In the genomic region with DNA sequence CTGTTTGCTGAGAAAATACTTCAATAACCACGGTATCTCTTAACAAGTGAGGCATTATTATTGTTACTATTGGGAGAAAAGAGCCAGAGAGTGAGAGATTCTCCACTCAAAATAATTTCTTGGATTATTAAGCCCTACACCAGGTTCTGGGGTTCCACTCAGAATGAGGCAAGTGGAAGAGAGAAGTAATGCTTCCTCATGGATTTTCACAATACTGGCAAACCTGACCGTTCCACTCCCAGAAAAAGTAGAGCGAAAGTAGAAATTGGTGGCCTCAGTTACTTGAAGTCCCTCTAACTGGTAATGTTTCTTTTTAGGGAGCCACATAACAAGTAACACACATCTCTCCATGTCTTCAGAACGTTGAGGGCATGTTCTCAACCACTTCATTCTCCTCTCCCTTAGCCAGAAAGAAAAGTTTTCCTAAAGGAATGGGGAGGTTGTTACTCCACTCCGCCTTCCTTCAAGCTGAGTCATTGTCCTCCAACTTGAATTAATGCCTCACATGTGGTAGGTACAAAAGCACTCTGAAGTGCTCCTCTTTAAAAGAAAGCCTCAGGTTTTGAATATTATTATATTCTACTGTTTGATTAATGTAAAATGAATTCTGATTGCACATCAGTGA, we compare ENCODE assay signal across 8 cellular contexts. TPM values are rescaled to one million over a fixed set of nuclear protein-coding genes. Genes with fewer than 3 reads are reported as not detected.
DNase-seq lines count a peak whose midpoint lies in the region; ATAC-seq and TF ChIP-seq lines count a peak whose summit lies in the region.

No MANE protein-coding gene starts in this region.

- H3K27me3 Mint-ChIP-seq in natural killer cell treated with Interleukin-12 subunit alpha and Interleukin-12 subunit beta and Interleukin-15 and Interleukin-18, amount 100 ng/mL, for 72 hours = no peaks in the 10 kb centered on the region

- H3K4me3 Mint-ChIP-seq in natural killer cell treated with Interleukin-12 subunit alpha and Interleukin-12 subunit beta and Interleukin-15 and Interleukin-18, amount 100 ng/mL, for 72 hours = peak overlapping the region; percentile 90

- H3K4me3 ChIP-seq in coronary artery = peak overlapping the region; percentile 76

- H3K27ac ChIP-seq in coronary artery = peak overlapping the region; percentile 92 to 96

- no peak for TF ChIP-seq CTCF in coronary artery (IDR thresholded peaks at IDR 0.05)

- DNase-seq in DMS 273 (lab: John Stamatoyannopoulos, UW; ENCODE audit: unreplicated experiment) (peak; percentile 69), DMS 273 treated with DMSO at 0.1 percent for 48 hours (lab: John Stamatoyannopoulos, UW) (no peak), NCI-H69 (lab: John Stamatoyannopoulos, UW) (peak; percentile 31), coronary artery (ENCODE audit: low spot score) (no peak)
- no peak for DNase-seq in natural killer cell treated with Interleukin-12 subunit alpha and Interleukin-12 subunit beta and Interleukin-15 and Interleukin-18, amount 100 ng/mL, for 72 hours (ENCODE audit: low spot score)
- DNase-seq in activated CD4-positive, alpha-beta T cell treated with anti-CD3 and anti-CD28 coated beads for 4 hours = no peak

- no peaks in the 10 kb centered on the region for H3K9me3 Mint-ChIP-seq in natural killer cell treated with Interleukin-12 subunit alpha and Interleukin-12 subunit beta and Interleukin-15 and Interleukin-18, amount 100 ng/mL, for 72 hours

- H3K4me1 Mint-ChIP-seq in natural killer cell treated with Interleukin-12 subunit alpha and Interleukin-12 subunit beta and Interleukin-15 and Interleukin-18, amount 100 ng/mL, for 72 hours (ENCODE audit: low read depth in 2 of 2) = peaks cover 23 to 28% of the 10 kb centered on the region in 2 donors

- no peaks in the 10 kb centered on the region for H3K36me3 Mint-ChIP-seq in natural killer cell treated with Interleukin-12 subunit alpha and Interleukin-12 subunit beta and Interleukin-15 and Interleukin-18, amount 100 ng/mL, for 72 hours

- no peak for ATAC-seq in natural killer cell treated with Interleukin-12 subunit alpha and Interleukin-12 subunit beta and Interleukin-15 and Interleukin-18, amount 100 ng/mL, for 72 hours
- ATAC-seq in HG02852 (IDR thresholded peaks at IDR 0.05; ENCODE audit: unreplicated experiment) (no peak), GM18909 (IDR thresholded peaks at IDR 0.05; ENCODE audit: poor library complexity, unreplicated experiment) (no peak)

- H3K27ac Mint-ChIP-seq in natural killer cell treated with Interleukin-12 subunit alpha and Interleukin-12 subunit beta and Interleukin-15 and Interleukin-18, amount 100 ng/mL, for 72 hours = peak overlapping the region; percentile 73 to 75

RNA-seq across cellular contexts. Expression of gene BAG2, which starts 1.9 kb away (rescaled TPM):
- 1 to 10 TPM; 3.3 to 6.9 TPM for total RNA-seq in natural killer cell treated with Interleukin-12 subunit alpha and Interleukin-12 subunit beta and Interleukin-15 and Interleukin-18, amount 100 ng/mL, for 72 hours

RNA-seq across cellular contexts. Expression of gene RAB23, which starts 48.1 kb away (rescaled TPM):
- total RNA-seq in natural killer cell treated with Interleukin-12 subunit alpha and Interleukin-12 subunit beta and Interleukin-15 and Interleukin-18, amount 100 ng/mL, for 72 hours = 1 to 10 TPM; 1.7 to 2.7 TPM

Comparison
In these comparisons a context has a peak if more than half of its experiments do, and no peak if none do; other contexts are left out.
1. DNase-seq: peak in DMS 273 (single experiment) and NCI-H69 (single experiment); none in DMS 273 treated with DMSO at 0.1 percent for 48 hours (single experiment), coronary artery (single experiment), natural killer cell treated with Interleukin-12 subunit alpha and Interleukin-12 subunit beta and Interleukin-15 and Interleukin-18, amount 100 ng/mL, for 72 hours (single experiment) and activated CD4-positive, alpha-beta T cell treated with anti-CD3 and anti-CD28 coated beads for 4 hours (0 of 2).